ENCODE assay signal across 9 cellular contexts in genomic region chr11:62370743-62371440, GRCh38. TPM values are rescaled to one million over a fixed set of nuclear protein-coding genes. Genes with fewer than 3 reads are reported as not detected.
DNase-seq lines count a peak whose midpoint lies in the region; ATAC-seq, FAIRE-seq and TF ChIP-seq lines count a peak whose summit lies in the region.
"Had no signal": no experiment of that assay in that cellular context is flagged by ENCODE, and none has a peak within 500 bp of the region (broad histone marks: within the 10 kb centered on the region; RNA-seq: fewer than 3 reads in every experiment).

No MANE protein-coding gene starts in this region.

- no peak overlapping the region for H2BK120ac ChIP-seq in H1 (replicated peaks; ENCODE audit: low read depth, low read length)

- H3K4me1 ChIP-seq in H1 (replicated peaks in 1 of 4; ENCODE audit: control insufficient read depth in 3 of 4, insufficient read depth in 4 of 4, low read length in 3 of 4) = no peaks in the 10 kb centered on the region

- no peak overlapping the region for H3K23ac ChIP-seq in H1 (ENCODE audit: insufficient read length)

- H3K4me3 ChIP-seq in H1 (ENCODE audit: extremely low read depth in 1 of 4, insufficient read depth in 2 of 4, low read depth in 3 of 4, low read length in 4 of 4) = no peak overlapping the region

- 88% methylated on average over 38 of the region's 39 CpGs; no CpG with 5 or more reads in 1 of the 2 experiments for WGBS in H1 (ENCODE audit: extremely low coverage in 1 of 2, insufficient coverage in 1 of 2, insufficient read length in 1 of 2, insufficient replicate concordance in 2 of 2, low coverage in 1 of 2, low lambda C conversion rate in 2 of 2, missing lambda C conversion rate in 1 of 2), 2 experiments

- TF ChIP-seq RAD21 in H1 (IDR thresholded peaks at IDR 0.05 in 1 of 2, conservative IDR thresholded peaks at IDR 0.05 in 1 of 2; ENCODE audit: low read depth in 2 of 2, low read length in 2 of 2) = no peak; a peak in 1 of 4 replicates

- H3K9ac ChIP-seq in H1 (replicated peaks in 1 of 4; ENCODE audit: extremely low read depth in 1 of 4, low read depth in 3 of 4, low read length in 3 of 4) = no peak overlapping the region

- H3K27me3 ChIP-seq in H1 (replicated peaks in 1 of 4; ENCODE audit: control insufficient read depth in 3 of 4, extremely low read depth in 1 of 4, insufficient read depth in 3 of 4, low read length in 3 of 4) = no peaks in the 10 kb centered on the region

- no peak overlapping the region for H4K5ac ChIP-seq in H1 (ENCODE audit: insufficient read length, low read depth, low read length)

- H3K14ac ChIP-seq in H1 (ENCODE audit: insufficient read length) = no peak overlapping the region

- no peak overlapping the region for H2BK12ac ChIP-seq in H1 (ENCODE audit: low read depth, low read length)

- TF ChIP-seq POLR2A in GM15510 (IDR thresholded peaks at IDR 0.05; ENCODE audit: borderline replicate concordance, extremely low read depth, insufficient read length) (peak; percentile 24), H1 (IDR thresholded peaks at IDR 0.05; ENCODE audit: control extremely low read depth in 1 of 2, low read depth in 2 of 2, low read length in 2 of 2) (no peak)

- H3K79me1 ChIP-seq in H1 (ENCODE audit: low read depth, low read length) = no peaks in the 10 kb centered on the region

- H2BK15ac ChIP-seq in H1 (ENCODE audit: low read length) = no peak overlapping the region

- no peak for TF ChIP-seq EP300 in H1 (IDR thresholded peaks at IDR 0.05; ENCODE audit: borderline replicate concordance in 1 of 2, low read depth in 2 of 2, low read length in 2 of 2)

- H3K23me2 ChIP-seq in H1 (ENCODE audit: low read depth, low read length) = no peaks in the 10 kb centered on the region

- H3K4ac ChIP-seq in H1 (replicated peaks; ENCODE audit: insufficient read length, low read depth, low read length) = no peak overlapping the region

- 0 out of 4 replicates have a peak, but pooled peaks cover 0 to 2% of the 10 kb centered on the region in 2 experiments for H3K9me3 ChIP-seq in H1 (ENCODE audit: insufficient read depth in 2 of 2, low read depth in 1 of 2, low read length in 1 of 2)

- POLR2A ChIA-PET in H1 (lab: Charles Lee; ENCODE audit: partially characterized antibody) = interaction anchor here (0.9 kb wide), 1 partner anchor 197 kb away, joined by 3 read pairs; no protein-coding TSS in a partner anchor

- peak; percentile 69 for DNase-seq in activated CD8-positive, alpha-beta memory T cell treated with anti-CD3 and anti-CD28 coated beads for 24 hours
- no peak for DNase-seq in H1 (ENCODE audit: low read depth in 1 of 2, low spot score in 2 of 2)
- peak in 2 of 3 experiments; percentile 6 to 21 for DNase-seq in stimulated activated CD4-positive, alpha-beta T cell treated with anti-CD3 and anti-CD28 coated beads, TNF-alpha, amount 100 ng/mL, for 4 hours (ENCODE audit: low read depth in 3 of 3)
- no peak for DNase-seq in GM20000 (ENCODE audit: low spot score)
- DNase-seq: NCI-H345 had no signal

- H4K20me1 ChIP-seq in H1 (replicated peaks in 1 of 2; ENCODE audit: control insufficient read depth in 1 of 2, insufficient read depth in 2 of 2, low read length in 2 of 2) = no peaks in the 10 kb centered on the region

- H4K8ac ChIP-seq in H1 (ENCODE audit: extremely low read depth, insufficient read depth, low read length) = no peak overlapping the region

- H2BK5ac ChIP-seq in H1 (ENCODE audit: low read depth, low read length) = no peak overlapping the region

- FAIRE-seq in H1 (lab: Jason Lieb, UNC) = no peak

- no peak overlapping the region for H3K27ac ChIP-seq in H1 (ENCODE audit: low read depth, low read length)

- H3K4me2 ChIP-seq in H1 (ENCODE audit: insufficient read depth in 1 of 2, low read depth in 2 of 2, low read length in 2 of 2) = no peak overlapping the region

- no peaks in the 10 kb centered on the region for H3K79me2 ChIP-seq in H1 (ENCODE audit: control insufficient read depth in 1 of 2, insufficient read depth in 2 of 2, low read length in 2 of 2)

- H3K56ac ChIP-seq in H1 (replicated peaks; ENCODE audit: insufficient read length, low read depth, low read length) = no peak overlapping the region

- no peak overlapping the region for H4K91ac ChIP-seq in H1 (replicated peaks; ENCODE audit: insufficient read length, low read length)

- CTCF ChIA-PET in H1 (lab: Charles Lee; ENCODE audit: partially characterized antibody) = interaction anchor here (0.6 to 9.5 kb wide), 8 partner anchors 17 to 161 kb away, joined by 3 to 82 read pairs (median 3); partner anchors contain the start of gene ASRGL1

- peak; percentile 23 to 39 (median 24); a peak in 3 of 4 replicates for TF ChIP-seq CTCF in H1 (IDR thresholded peaks at IDR 0.05; ENCODE audit: control extremely low read depth in 1 of 3, insufficient read depth in 1 of 3, low read depth in 1 of 3, low read length in 3 of 3)
- TF ChIP-seq CTCF in GM20000 (IDR thresholded peaks at IDR 0.05; ENCODE audit: extremely low read depth, missing control alignments) = no peak

- H2BK20ac ChIP-seq in H1 (ENCODE audit: low read length) = no peak overlapping the region

- no peaks in the 10 kb centered on the region for H3K36me3 ChIP-seq in H1 (ENCODE audit: control insufficient read depth in 2 of 4, insufficient read depth in 4 of 4, low read length in 3 of 4)

- no peak overlapping the region for H3K18ac ChIP-seq in H1 (ENCODE audit: extremely low read depth, low read length)

- no peak overlapping the region for H2AK5ac ChIP-seq in H1 (ENCODE audit: low read depth, low read length)

- no peak overlapping the region for H2AFZ ChIP-seq in H1 (ENCODE audit: low read length)

- ATAC-seq in HG03571 (IDR thresholded peaks at IDR 0.05; ENCODE audit: unreplicated experiment) (no peak), HG03432 (IDR thresholded peaks at IDR 0.05; ENCODE audit: unreplicated experiment) (no peak), HG02938 (IDR thresholded peaks at IDR 0.05; ENCODE audit: unreplicated experiment) (no peak)

TF ChIP-seq in H1, 55 proteins besides CTCF, POLR2A, EP300 and RAD21:
- TF ChIP-seq CREB1 (IDR thresholded peaks at IDR 0.05) = no peak
- TF ChIP-seq SP2 (IDR thresholded peaks at IDR 0.05; ENCODE audit: low read length) = no peak
- no peak for TF ChIP-seq SIN3A (conservative IDR thresholded peaks at IDR 0.05 in 1 of 2, IDR thresholded peaks at IDR 0.05 in 1 of 2; ENCODE audit: low read depth in 1 of 2, low read length in 2 of 2)
- TF ChIP-seq HDAC2 (IDR thresholded peaks at IDR 0.05; ENCODE audit: borderline replicate concordance in 1 of 2, low read depth in 2 of 2, low read length in 2 of 2) = no peak
- TF ChIP-seq YY1 (IDR thresholded peaks at IDR 0.05; ENCODE audit: low read depth, low read length) = no peak
- no peak for TF ChIP-seq TBP (IDR thresholded peaks at IDR 0.05; ENCODE audit: low read depth, low read length)
- no peak for TF ChIP-seq JUND (IDR thresholded peaks at IDR 0.05; ENCODE audit: low read length)
- no peak for TF ChIP-seq TAF1 (IDR thresholded peaks at IDR 0.05; ENCODE audit: low read depth, low read length)
- TF ChIP-seq NRF1 (IDR thresholded peaks at IDR 0.05; ENCODE audit: low read depth, low read length) = no peak
- TF ChIP-seq, protein P1, sequence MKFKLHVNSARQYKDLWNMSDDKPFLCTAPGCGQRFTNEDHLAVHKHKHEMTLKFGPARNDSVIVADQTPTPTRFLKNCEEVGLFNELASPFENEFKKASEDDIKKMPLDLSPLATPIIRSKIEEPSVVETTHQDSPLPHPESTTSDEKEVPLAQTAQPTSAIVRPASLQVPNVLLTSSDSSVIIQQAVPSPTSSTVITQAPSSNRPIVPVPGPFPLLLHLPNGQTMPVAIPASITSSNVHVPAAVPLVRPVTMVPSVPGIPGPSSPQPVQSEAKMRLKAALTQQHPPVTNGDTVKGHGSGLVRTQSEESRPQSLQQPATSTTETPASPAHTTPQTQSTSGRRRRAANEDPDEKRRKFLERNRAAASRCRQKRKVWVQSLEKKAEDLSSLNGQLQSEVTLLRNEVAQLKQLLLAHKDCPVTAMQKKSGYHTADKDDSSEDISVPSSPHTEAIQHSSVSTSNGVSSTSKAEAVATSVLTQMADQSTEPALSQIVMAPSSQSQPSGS (IDR thresholded peaks at IDR 0.05; ENCODE audit: low read length) = no peak
- TF ChIP-seq BRCA1 (IDR thresholded peaks at IDR 0.05; ENCODE audit: low read depth, low read length) = no peak
- no peak for TF ChIP-seq PHF8 (conservative IDR thresholded peaks at IDR 0.05; ENCODE audit: low read depth, low read length)
- TF ChIP-seq POLR2AphosphoS5 (IDR thresholded peaks at IDR 0.05; ENCODE audit: low read depth, low read length) = no peak
- no peak for TF ChIP-seq NANOG (IDR thresholded peaks at IDR 0.05; ENCODE audit: insufficient read depth, low read depth, low read length, poor library complexity, severe bottlenecking)
- no peak for TF ChIP-seq POU5F1 (IDR thresholded peaks at IDR 0.05; ENCODE audit: low read depth, low read length)
- TF ChIP-seq GABPA (IDR thresholded peaks at IDR 0.05; ENCODE audit: borderline replicate concordance, insufficient read depth, low read length) = no peak
- no peak for TF ChIP-seq BCL11A (IDR thresholded peaks at IDR 0.05; ENCODE audit: low read depth in 2 of 2, low read length in 2 of 2)
- TF ChIP-seq MAFK (IDR thresholded peaks at IDR 0.05; ENCODE audit: low read depth, low read length) = no peak
TF ChIP-seq in H1: peak in this region for 0.

RNA-seq across cellular contexts. Expression of gene ASRGL1, which starts 33.6 kb away (rescaled TPM):
- total RNA-seq in H1 (2021; fragmentation: NEBNext Ultra II Directional; extraction: Animal tissue kit (Norgen Biotek cat#: 25700)) = 23.5 and 27.2 TPM in 2 replicates
- polyA plus RNA-seq in H1 (2011; rRNA removed) = 19.9 and 24.0 TPM in 2 replicates
- 35.0 TPM for polyA plus RNA-seq in H1 (2011; cell fraction: cytosol; rRNA removed)
- polyA plus RNA-seq in H1 (2011; cell fraction: nucleus; rRNA removed) = 31.5 TPM
- 23.4 to 31.1 TPM (median 26.9 TPM) in 4 replicates for polyA plus RNA-seq in H1 (2012, experiment 1 of 2)
- polyA plus RNA-seq in H1 (2012, experiment 2 of 2) = 9.3 TPM
- 23.8 TPM for polyA plus RNA-seq in H1 (2013, experiment 1 of 2)
- polyA plus RNA-seq in H1 (2013, experiment 2 of 2) = 25.9 TPM
- 17.4 and 22.0 TPM in 2 replicates for polyA minus RNA-seq in H1 (2011; rRNA and poly(A)+ RNA removed)
- polyA minus RNA-seq in H1 (2011; cell fraction: cytosol; rRNA and poly(A)+ RNA removed) = 11.4 TPM
- 19.1 TPM for polyA minus RNA-seq in H1 (2011; cell fraction: nucleus; rRNA and poly(A)+ RNA removed)

RNA-seq across cellular contexts. Expression of gene SCGB1A1, which starts 47.9 kb away (rescaled TPM):
- total RNA-seq in H1 (2021; fragmentation: NEBNext Ultra II Directional; extraction: Animal tissue kit (Norgen Biotek cat#: 25700)) = not detected in 2 replicates
- not detected in 2 replicates for polyA plus RNA-seq in H1 (2011; rRNA removed)
- polyA plus RNA-seq in H1 (2011; cell fraction: cytosol; rRNA removed) = not detected
- polyA plus RNA-seq in H1 (2011; cell fraction: nucleus; rRNA removed) = not detected
- polyA plus RNA-seq in H1 (2012, experiment 1 of 2) = not detected in 4 replicates
- not detected for polyA plus RNA-seq in H1 (2012, experiment 2 of 2)
- polyA plus RNA-seq in H1 (2013, experiment 1 of 2) = not detected
- polyA plus RNA-seq in H1 (2013, experiment 2 of 2) = not detected
- not detected in 2 replicates for polyA minus RNA-seq in H1 (2011; rRNA and poly(A)+ RNA removed)
- not detected for polyA minus RNA-seq in H1 (2011; cell fraction: cytosol; rRNA and poly(A)+ RNA removed)
- not detected for polyA minus RNA-seq in H1 (2011; cell fraction: nucleus; rRNA and poly(A)+ RNA removed)

Comparison
In these comparisons a context has a peak if more than half of its experiments do, and no peak if none do; other contexts are left out.
1. DNase-seq: peak in activated CD8-positive, alpha-beta memory T cell treated with anti-CD3 and anti-CD28 coated beads for 24 hours (single experiment) and stimulated activated CD4-positive, alpha-beta T cell treated with anti-CD3 and anti-CD28 coated beads, TNF-alpha, amount 100 ng/mL, for 4 hours (2 of 3); none in H1 (0 of 2) and GM20000 (single experiment).